16 cellular contexts compared by ENCODE assay signal in genomic region chr11:93512965-93513667, GRCh38. TPM values are rescaled to one million over a fixed set of nuclear protein-coding genes. Genes with fewer than 3 reads are reported as not detected.
A peak's percentile ranks its signal among the peaks of the same experiment; 100 is the strongest.
DNase-seq lines count a peak whose midpoint lies in the region; ATAC-seq, FAIRE-seq and TF ChIP-seq lines count a peak whose summit lies in the region.
"Had no signal": no experiment of that assay in that cellular context is flagged by ENCODE, and none has a peak within 500 bp of the region (broad histone marks: within the 10 kb centered on the region; RNA-seq: fewer than 3 reads in every experiment).

No MANE protein-coding gene starts in this region.

- H2AFZ ChIP-seq in neural progenitor cell (replicated peaks): no peak overlapping the region

- H3K4me3 ChIP-seq in left ventricle myocardium inferior (no peak overlapping the region), neural progenitor cell (no peak overlapping the region)
- H3K4me3 ChIP-seq: BLaER1 treated with 17β-estradiol and CSF1 and Interleukin-3, amounts not matched to agents 10 nM and 100 nM; right atrium auricular region had no signal

- no peak overlapping the region for H3K9ac ChIP-seq in neural progenitor cell
- H3K9ac ChIP-seq: BLaER1 treated with 17β-estradiol and CSF1 and Interleukin-3, amounts not matched to agents 10 nM and 100 nM had no signal

- peak; percentile 44 for FAIRE-seq in GM18507 (lab: Jason Lieb, UNC)
- FAIRE-seq: RCC 7860 had no signal

- H3K27me3 Mint-ChIP-seq in neural progenitor cell (ENCODE audit: insufficient read depth, low read depth): peaks cover 2% of the 10 kb centered on the region

- DNase-seq in GM18507 (ENCODE audit: extremely low spot score, insufficient read length, low read depth) (no peak), left ventricle myocardium inferior (no peak), germinal center (ENCODE audit: low spot score) (no peak), neural progenitor cell (ENCODE audit: low spot score) (no peak)
- no peak for DNase-seq in activated naive CD4-positive, alpha-beta T cell (lab: John Stamatoyannopoulos, UW)
- DNase-seq: activated CD4-positive, alpha-beta T cell treated with anti-CD3 and anti-CD28 coated beads for 1 hour; endodermal cell; hippocampal formation; NCI-H1930 had no signal

- H3K4me2 ChIP-seq in neural progenitor cell: no peak overlapping the region

- peaks cover 13% of the 10 kb centered on the region for H3K4me1 Mint-ChIP-seq in neural progenitor cell

- H3K4me1 ChIP-seq in left ventricle myocardium inferior (peaks cover 16% of the 10 kb centered on the region), neural progenitor cell (peaks cover 24% of the 10 kb centered on the region)

- peaks cover 14% of the 10 kb centered on the region for H4K20me1 ChIP-seq in neural progenitor cell (ENCODE audit: low read depth)

- intact Hi-C loops in left ventricle myocardium inferior (cut with micrococcal nuclease): no loop called here

- no peaks in the 10 kb centered on the region for H3K27me3 ChIP-seq in left ventricle myocardium inferior (ENCODE audit: low read depth)
- no peaks in the 10 kb centered on the region for H3K27me3 ChIP-seq in neural progenitor cell
- H3K27me3 ChIP-seq: right atrium auricular region had no signal

- H3F3A ChIP-seq in neural progenitor cell (ENCODE audit: low read depth): no peaks in the 10 kb centered on the region

- H3K79me2 ChIP-seq in neural progenitor cell (ENCODE audit: low read depth): peaks cover 57% of the 10 kb centered on the region

- no peak overlapping the region for H3K27ac Mint-ChIP-seq in neural progenitor cell
- H3K27ac Mint-ChIP-seq: endodermal cell, mesothelial cell of epicardium had no signal

- no peaks in the 10 kb centered on the region for H3K36me3 ChIP-seq in left ventricle myocardium inferior
- H3K36me3 ChIP-seq in neural progenitor cell: no peaks in the 10 kb centered on the region
- H3K36me3 ChIP-seq: BLaER1 treated with 17β-estradiol and CSF1 and Interleukin-3, amounts not matched to agents 10 nM and 100 nM; right atrium auricular region had no signal

- peak; percentile 65 for ATAC-seq in GM19452 (IDR thresholded peaks at IDR 0.05; ENCODE audit: unreplicated experiment)
- peak; percentile 72 for ATAC-seq in HG02884 (IDR thresholded peaks at IDR 0.05; ENCODE audit: unreplicated experiment)
- peak; percentile 71 for ATAC-seq in HG03571 (IDR thresholded peaks at IDR 0.05; ENCODE audit: unreplicated experiment)

- TF ChIP-seq CTCF in left ventricle myocardium inferior (IDR thresholded peaks at IDR 0.05; ENCODE audit: borderline replicate concordance) (no peak), neural progenitor cell (IDR thresholded peaks at IDR 0.05) (no peak)

- H3K36me3 Mint-ChIP-seq in neural progenitor cell: peaks cover 12% of the 10 kb centered on the region

- no peak overlapping the region for H3K4me3 Mint-ChIP-seq in neural progenitor cell
- H3K4me3 Mint-ChIP-seq: endodermal cell, mesothelial cell of epicardium had no signal

- H3K9me3 Mint-ChIP-seq in neural progenitor cell: peaks cover 11% of the 10 kb centered on the region

- H3K9me3 ChIP-seq in left ventricle myocardium inferior (replicated peaks): no peaks in the 10 kb centered on the region
- no peaks in the 10 kb centered on the region for H3K9me3 ChIP-seq in neural progenitor cell (ENCODE audit: low read depth)
- H3K9me3 ChIP-seq: right atrium auricular region had no signal

- H3K27ac ChIP-seq in left ventricle myocardium inferior (replicated peaks) (no peak overlapping the region), neural progenitor cell (no peak overlapping the region)
- H3K27ac ChIP-seq: BLaER1 treated with 17β-estradiol and CSF1 and Interleukin-3, amounts not matched to agents 10 nM and 100 nM; right atrium auricular region had no signal

RNA-seq across cellular contexts. Expression of gene SMCO4, which starts 30.1 kb away (rescaled TPM):
- total RNA-seq in left ventricle myocardium inferior (57.6 TPM), neural progenitor cell (ENCODE audit: low replicate concordance) (27.8 and 35.1 TPM in 2 replicates)
